Comparison of ENCODE assay signal across 14 cellular contexts in the genomic region with DNA sequence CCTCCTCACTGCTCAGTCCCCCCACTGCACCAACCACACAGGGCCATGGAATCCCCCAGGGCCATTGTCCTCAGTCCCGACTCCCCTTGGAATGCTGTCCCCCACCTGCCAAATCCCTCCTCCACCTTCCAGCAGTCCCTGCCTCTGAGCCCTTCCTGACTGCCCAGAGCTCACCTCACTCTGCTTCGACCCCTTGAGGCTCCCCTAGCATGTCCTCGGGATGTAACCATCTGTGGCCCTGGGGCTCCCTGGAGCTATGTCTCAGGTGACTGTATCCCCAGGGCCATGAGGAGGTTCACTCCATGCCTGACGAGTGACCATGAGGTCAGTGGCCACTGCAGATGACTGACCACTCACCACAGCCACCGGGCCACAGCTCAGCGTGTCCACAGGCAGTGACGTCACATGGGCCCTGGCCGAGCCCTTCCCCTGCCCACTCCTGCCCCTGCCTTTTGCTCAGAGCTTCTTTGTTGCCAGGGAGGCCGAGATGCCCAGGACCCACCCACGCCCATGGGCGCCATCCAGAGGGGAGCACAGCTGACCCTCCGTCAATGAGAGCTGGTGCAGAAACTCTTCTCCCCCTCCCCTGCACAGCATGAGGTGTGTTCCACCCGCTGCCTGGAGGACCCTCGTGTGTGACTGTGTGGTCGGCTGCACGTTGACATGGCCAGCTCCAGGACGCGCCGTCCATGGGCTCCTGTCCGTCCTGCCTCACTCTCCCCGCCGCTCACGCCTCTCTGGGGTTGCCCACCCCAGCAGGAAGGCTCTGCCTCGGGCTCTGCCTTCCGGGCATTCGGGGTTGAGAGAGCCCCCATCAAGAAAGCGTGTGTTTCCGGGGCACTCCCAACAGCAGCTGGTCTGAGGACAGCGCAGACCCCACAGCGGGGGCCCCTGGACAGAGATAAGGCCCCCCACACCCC. TPM values are rescaled to one million over a fixed set of nuclear protein-coding genes. Genes with fewer than 3 reads are reported as not detected.
DNase-seq lines count a peak whose midpoint lies in the region; ATAC-seq and TF ChIP-seq lines count a peak whose summit lies in the region.
"Had no signal": no experiment of that assay in that cellular context is flagged by ENCODE, and none has a peak within 500 bp of the region (broad histone marks: within the 10 kb centered on the region; RNA-seq: fewer than 3 reads in every experiment).

No MANE protein-coding gene starts in this region.

- no peak for ATAC-seq in activated CD8-positive, alpha-beta memory T cell treated with anti-CD3 and anti-CD28 coated beads, Interleukin-2, amount 10 ng/mL, durations not matched to agents 7 days and 5 days
- ATAC-seq in stimulated activated effector memory CD8-positive, alpha-beta T cell treated with anti-CD3 and anti-CD28 coated beads, Interleukin-12 subunit alpha, Interleukin-12 subunit beta, amount 100 ng/mL, for 72 hours = no peak
- no peak for ATAC-seq in natural killer cell treated with Interleukin-12 subunit alpha and Interleukin-12 subunit beta and Interleukin-15 and Interleukin-18, amount 100 ng/mL, for 72 hours

- no peak for DNase-seq in activated CD8-positive, alpha-beta memory T cell treated with anti-CD3 and anti-CD28 coated beads, Interleukin-2, amount 10 ng/mL, durations not matched to agents 7 days and 5 days
- DNase-seq in activated CD8-positive, alpha-beta memory T cell treated with anti-CD3 and anti-CD28 coated beads for 24 hours = no peak
- DNase-seq in OCI-LY7 (ENCODE audit: low spot score) (peak; percentile 61), coronary artery (ENCODE audit: low spot score) (no peak), COLO829 (ENCODE audit: low spot score) (no peak)
- no peak for DNase-seq in stimulated activated effector memory CD8-positive, alpha-beta T cell treated with anti-CD3 and anti-CD28 coated beads, Interleukin-12 subunit alpha, Interleukin-12 subunit beta, amount 100 ng/mL, for 72 hours (ENCODE audit: low spot score in 2 of 2)
- no peak for DNase-seq in natural killer cell treated with Interleukin-12 subunit alpha and Interleukin-12 subunit beta and Interleukin-15 and Interleukin-18, amount 100 ng/mL, for 72 hours (ENCODE audit: low spot score)
- DNase-seq: activated CD4-positive, alpha-beta T cell treated with anti-CD3 and anti-CD28 coated beads, Interleukin-2, amount 50 U/mL, for 1 hour; brain microvascular endothelial cell; Calu3; kidney glomerular epithelial cell; NCI-H2029 treated with DMSO at 0.1 percent for 48 hours had no signal

- peak overlapping the region; percentile 18 for H3K9ac ChIP-seq in duodenal mucosa (ENCODE audit: low read depth in 1 of 2, low read length in 2 of 2)

- POLR2A ChIA-PET in OCI-LY7 (lab: Charles Lee) = interaction anchor here (0.6 to 2.6 kb wide), 9 partner anchors 8 to 865 kb away, joined by 3 to 17 read pairs (median 6); partner anchors contain the start of genes CDT1, CHMP1A and SPATA33

- H3K27ac ChIP-seq in OCI-LY7 (ENCODE audit: low read depth, low read length, poor library complexity, severe bottlenecking) (peak overlapping the region; percentile 80), duodenal mucosa (ENCODE audit: low read depth, low read length) (no peak overlapping the region), coronary artery (no peak overlapping the region)
- H3K27ac ChIP-seq: brain microvascular endothelial cell, hepatocyte had no signal

- CTCF ChIA-PET in activated CD8-positive, alpha-beta memory T cell treated with anti-CD3 and anti-CD28 coated beads, Interleukin-2, amount 10 ng/mL, durations not matched to agents 7 days and 5 days (lab: Charles Lee) = interaction anchor here (1.3 to 2.8 kb wide), 6 partner anchors 8 to 65 kb away, joined by 3 to 8 read pairs (median 5); partner anchors contain the start of genes CDT1 and PIEZO1
- CTCF ChIA-PET in OCI-LY7 (lab: Charles Lee; ENCODE audit: unreplicated experiment) = interaction anchor here (0.6 to 1.0 kb wide), 6 partner anchors 8 to 61 kb away, joined by 3 to 8 read pairs (median 4); partner anchors contain the start of gene APRT

- H2AFZ ChIP-seq in OCI-LY7 (ENCODE audit: low read length) = peak overlapping the region; percentile 24; the same call in 1 of the 2 replicates
- H2AFZ ChIP-seq: hepatocyte had no signal

- H3K4me1 ChIP-seq in OCI-LY7 (ENCODE audit: insufficient read depth, low read length, poor library complexity, severe bottlenecking) (peaks cover 61% of the 10 kb centered on the region), duodenal mucosa (ENCODE audit: control insufficient read depth in 1 of 2, insufficient read depth in 2 of 2, low read length in 2 of 2) (peaks cover 8 to 30% of the 10 kb centered on the region in 2 donors)

- H3K9me3 ChIP-seq in OCI-LY7 (ENCODE audit: low read length) = no peaks in the 10 kb centered on the region
- H3K9me3 ChIP-seq in duodenal mucosa (ENCODE audit: control insufficient read depth in 1 of 2, low read length in 2 of 2) = no peaks in the 10 kb centered on the region

- TF ChIP-seq CTCF in OCI-LY7 (conservative IDR thresholded peaks at IDR 0.05; ENCODE audit: low read length) (no peak), coronary artery (IDR thresholded peaks at IDR 0.05) (no peak)

- peaks cover 51% of the 10 kb centered on the region for H3K4me1 Mint-ChIP-seq in activated CD8-positive, alpha-beta memory T cell treated with anti-CD3 and anti-CD28 coated beads, Interleukin-2, amount 10 ng/mL, durations not matched to agents 7 days and 5 days
- peaks cover 41% of the 10 kb centered on the region for H3K4me1 Mint-ChIP-seq in stimulated activated effector memory CD8-positive, alpha-beta T cell treated with anti-CD3 and anti-CD28 coated beads, Interleukin-12 subunit alpha, Interleukin-12 subunit beta, amount 100 ng/mL, for 72 hours
- H3K4me1 Mint-ChIP-seq in natural killer cell treated with Interleukin-12 subunit alpha and Interleukin-12 subunit beta and Interleukin-15 and Interleukin-18, amount 100 ng/mL, for 72 hours (ENCODE audit: low read depth in 2 of 2) = peaks cover 12 to 22% of the 10 kb centered on the region in 2 donors

- intact Hi-C loops in OCI-LY7 (cut with micrococcal nuclease; ENCODE audit: unreplicated experiment) = no loop called here

- no peaks in the 10 kb centered on the region for H3K9me2 ChIP-seq in OCI-LY7 (ENCODE audit: insufficient read depth, low read length)

- no peak overlapping the region for H3K4me3 Mint-ChIP-seq in activated CD8-positive, alpha-beta memory T cell treated with anti-CD3 and anti-CD28 coated beads, Interleukin-2, amount 10 ng/mL, durations not matched to agents 7 days and 5 days
- H3K4me3 Mint-ChIP-seq in stimulated activated effector memory CD8-positive, alpha-beta T cell treated with anti-CD3 and anti-CD28 coated beads, Interleukin-12 subunit alpha, Interleukin-12 subunit beta, amount 100 ng/mL, for 72 hours = peak overlapping the region; percentile 76
- H3K4me3 Mint-ChIP-seq in natural killer cell treated with Interleukin-12 subunit alpha and Interleukin-12 subunit beta and Interleukin-15 and Interleukin-18, amount 100 ng/mL, for 72 hours = no peak overlapping the region

- no peaks in the 10 kb centered on the region for H3K36me3 Mint-ChIP-seq in activated CD8-positive, alpha-beta memory T cell treated with anti-CD3 and anti-CD28 coated beads, Interleukin-2, amount 10 ng/mL, durations not matched to agents 7 days and 5 days
- H3K36me3 Mint-ChIP-seq in stimulated activated effector memory CD8-positive, alpha-beta T cell treated with anti-CD3 and anti-CD28 coated beads, Interleukin-12 subunit alpha, Interleukin-12 subunit beta, amount 100 ng/mL, for 72 hours = no peaks in the 10 kb centered on the region
- H3K36me3 Mint-ChIP-seq in natural killer cell treated with Interleukin-12 subunit alpha and Interleukin-12 subunit beta and Interleukin-15 and Interleukin-18, amount 100 ng/mL, for 72 hours = no peaks in the 10 kb centered on the region

- H3K4me3 ChIP-seq in OCI-LY7 (ENCODE audit: low read depth, low read length, poor library complexity, severe bottlenecking) = peak overlapping the region; percentile 59
- H3K4me3 ChIP-seq in duodenal mucosa (ENCODE audit: low read depth in 1 of 2, low read length in 2 of 2) = peak overlapping the region in 1 of 2 donors; percentile 5
- no peak overlapping the region for H3K4me3 ChIP-seq in coronary artery
- H3K4me3 ChIP-seq: hepatocyte had no signal

- H3K27ac Mint-ChIP-seq in activated CD8-positive, alpha-beta memory T cell treated with anti-CD3 and anti-CD28 coated beads, Interleukin-2, amount 10 ng/mL, durations not matched to agents 7 days and 5 days = peak overlapping the region; percentile 62
- H3K27ac Mint-ChIP-seq in stimulated activated effector memory CD8-positive, alpha-beta T cell treated with anti-CD3 and anti-CD28 coated beads, Interleukin-12 subunit alpha, Interleukin-12 subunit beta, amount 100 ng/mL, for 72 hours = peak overlapping the region; percentile 91
- no peak overlapping the region for H3K27ac Mint-ChIP-seq in natural killer cell treated with Interleukin-12 subunit alpha and Interleukin-12 subunit beta and Interleukin-15 and Interleukin-18, amount 100 ng/mL, for 72 hours

- H4K20me1 ChIP-seq in OCI-LY7 (ENCODE audit: insufficient read depth, low read length) = no peaks in the 10 kb centered on the region

- H3K27me3 ChIP-seq in duodenal mucosa (ENCODE audit: control insufficient read depth in 1 of 2, insufficient read depth in 2 of 2, low read length in 2 of 2) = peaks cover 0 to 3% of the 10 kb centered on the region in 2 donors
- H3K27me3 ChIP-seq: brain microvascular endothelial cell, hepatocyte had no signal

- no peaks in the 10 kb centered on the region for H3K27me3 Mint-ChIP-seq in activated CD8-positive, alpha-beta memory T cell treated with anti-CD3 and anti-CD28 coated beads, Interleukin-2, amount 10 ng/mL, durations not matched to agents 7 days and 5 days
- H3K27me3 Mint-ChIP-seq in natural killer cell treated with Interleukin-12 subunit alpha and Interleukin-12 subunit beta and Interleukin-15 and Interleukin-18, amount 100 ng/mL, for 72 hours = no peaks in the 10 kb centered on the region

- peak overlapping the region; percentile 80 for H3K4me2 ChIP-seq in OCI-LY7 (ENCODE audit: low read length)
- H3K4me2 ChIP-seq: hepatocyte had no signal

- no TSS peak for BruUV-seq in OCI-LY7 (replicated peaks; lab: Mats Ljungman, UMichigan)

- H3K36me3 ChIP-seq in OCI-LY7 (ENCODE audit: insufficient read depth, low read length) (0 out of 2 replicates have a peak, but pooled peaks cover 2% of the 10 kb centered on the region), duodenal mucosa (ENCODE audit: control insufficient read depth in 1 of 2, insufficient read depth in 2 of 2, low read length in 2 of 2) (no peaks in the 10 kb centered on the region)
- H3K36me3 ChIP-seq: brain microvascular endothelial cell had no signal

- H3K79me2 ChIP-seq in OCI-LY7 (ENCODE audit: insufficient read depth, low read depth, low read length) = no peaks in the 10 kb centered on the region
- H3K79me2 ChIP-seq: hepatocyte had no signal

- no peaks in the 10 kb centered on the region for H3K9me3 Mint-ChIP-seq in activated CD8-positive, alpha-beta memory T cell treated with anti-CD3 and anti-CD28 coated beads, Interleukin-2, amount 10 ng/mL, durations not matched to agents 7 days and 5 days (ENCODE audit: low read depth)
- H3K9me3 Mint-ChIP-seq in stimulated activated effector memory CD8-positive, alpha-beta T cell treated with anti-CD3 and anti-CD28 coated beads, Interleukin-12 subunit alpha, Interleukin-12 subunit beta, amount 100 ng/mL, for 72 hours = no peaks in the 10 kb centered on the region
- H3K9me3 Mint-ChIP-seq in natural killer cell treated with Interleukin-12 subunit alpha and Interleukin-12 subunit beta and Interleukin-15 and Interleukin-18, amount 100 ng/mL, for 72 hours = no peaks in the 10 kb centered on the region

RNA-seq across cellular contexts. Expression of gene PIEZO1, which starts 7.9 kb away (rescaled TPM):
- 100 to 1,000 TPM; 269 to 347 TPM for total RNA-seq in activated CD8-positive, alpha-beta memory T cell treated with anti-CD3 and anti-CD28 coated beads, Interleukin-2, amount 10 ng/mL, durations not matched to agents 7 days and 5 days
- 123 and 144 TPM in 2 replicates for total RNA-seq in OCI-LY7 (2014; rRNA removed; shearing (Covaris generic))
- 154 and 157 TPM in 2 replicates for total RNA-seq in OCI-LY7 (2022)
- total RNA-seq in natural killer cell treated with Interleukin-12 subunit alpha and Interleukin-12 subunit beta and Interleukin-15 and Interleukin-18, amount 100 ng/mL, for 72 hours = 100 to 1,000 TPM in 1 of 2 donors, 10 to 100 TPM in 1; 84.8 to 298 TPM

RNA-seq across cellular contexts. Expression of gene CDT1, which starts 10.7 kb away (rescaled TPM):
- total RNA-seq in activated CD8-positive, alpha-beta memory T cell treated with anti-CD3 and anti-CD28 coated beads, Interleukin-2, amount 10 ng/mL, durations not matched to agents 7 days and 5 days = 100 to 1,000 TPM; 124 to 191 TPM
- total RNA-seq in OCI-LY7 (2014; rRNA removed; shearing (Covaris generic)) = 82.7 and 90.2 TPM in 2 replicates
- 108 and 150 TPM in 2 replicates for total RNA-seq in OCI-LY7 (2022)
- 100 to 1,000 TPM in 1 of 2 donors, 10 to 100 TPM in 1; 50.0 to 129 TPM for total RNA-seq in natural killer cell treated with Interleukin-12 subunit alpha and Interleukin-12 subunit beta and Interleukin-15 and Interleukin-18, amount 100 ng/mL, for 72 hours

RNA-seq across cellular contexts. Expression of gene APRT, which starts 18.8 kb away (rescaled TPM):
- 100 to 1,000 TPM; 127 to 148 TPM for total RNA-seq in activated CD8-positive, alpha-beta memory T cell treated with anti-CD3 and anti-CD28 coated beads, Interleukin-2, amount 10 ng/mL, durations not matched to agents 7 days and 5 days
- total RNA-seq in OCI-LY7 (2014; rRNA removed; shearing (Covaris generic)) = 168 and 216 TPM in 2 replicates
- total RNA-seq in OCI-LY7 (2022) = 118 and 151 TPM in 2 replicates
- total RNA-seq in natural killer cell treated with Interleukin-12 subunit alpha and Interleukin-12 subunit beta and Interleukin-15 and Interleukin-18, amount 100 ng/mL, for 72 hours = 100 to 1,000 TPM; 142 to 192 TPM

Comparison
In these comparisons a context has a peak if more than half of its experiments do, and no peak if none do; other contexts are left out.
1. H3K27ac Mint-ChIP-seq: peak in activated CD8-positive, alpha-beta memory T cell treated with anti-CD3 and anti-CD28 coated beads, Interleukin-2, amount 10 ng/mL, durations not matched to agents 7 days and 5 days (single experiment) and stimulated activated effector memory CD8-positive, alpha-beta T cell treated with anti-CD3 and anti-CD28 coated beads, Interleukin-12 subunit alpha, Interleukin-12 subunit beta, amount 100 ng/mL, for 72 hours (single experiment); none in natural killer cell treated with Interleukin-12 subunit alpha and Interleukin-12 subunit beta and Interleukin-15 and Interleukin-18, amount 100 ng/mL, for 72 hours (0 of 2).